Comparison of ENCODE assay signal across 1 cellular context in the genomic region with DNA sequence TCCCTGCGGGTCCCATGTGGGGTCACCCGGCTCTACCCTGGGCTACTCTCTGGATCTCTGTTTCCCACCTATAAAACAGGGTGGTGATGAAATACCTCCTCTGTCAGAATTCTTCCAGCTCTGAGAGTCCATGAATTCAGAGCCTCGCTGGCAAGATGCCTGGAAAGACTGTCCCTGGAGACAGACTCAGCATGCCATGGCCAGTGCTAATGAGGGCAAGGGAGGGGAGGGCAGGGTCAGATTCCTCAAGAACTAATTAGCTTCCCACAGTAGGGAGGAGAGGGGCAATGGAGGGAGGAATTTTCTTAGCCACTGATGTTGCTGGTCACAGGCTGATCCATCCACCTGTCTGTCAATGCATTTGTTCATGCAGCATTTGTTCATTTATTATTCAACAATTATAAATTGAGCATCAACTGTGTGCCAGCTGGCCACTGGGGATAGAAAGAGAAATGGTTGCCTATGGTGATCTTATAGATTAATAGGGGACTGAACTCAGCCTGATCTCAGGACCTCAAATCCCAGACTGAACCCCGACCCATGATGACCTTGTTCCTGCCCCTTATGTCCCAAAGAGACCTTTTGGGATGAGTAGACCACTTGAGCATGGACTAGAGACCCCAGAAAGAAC.
TF ChIP-seq lines count a peak whose summit lies in the region.

No MANE protein-coding gene starts in this region.

TF ChIP-seq in HCT116, 20 proteins besides CTCF, POLR2A, EP300 and RAD21 (continued from another document):
- TF ChIP-seq, protein P1, sequence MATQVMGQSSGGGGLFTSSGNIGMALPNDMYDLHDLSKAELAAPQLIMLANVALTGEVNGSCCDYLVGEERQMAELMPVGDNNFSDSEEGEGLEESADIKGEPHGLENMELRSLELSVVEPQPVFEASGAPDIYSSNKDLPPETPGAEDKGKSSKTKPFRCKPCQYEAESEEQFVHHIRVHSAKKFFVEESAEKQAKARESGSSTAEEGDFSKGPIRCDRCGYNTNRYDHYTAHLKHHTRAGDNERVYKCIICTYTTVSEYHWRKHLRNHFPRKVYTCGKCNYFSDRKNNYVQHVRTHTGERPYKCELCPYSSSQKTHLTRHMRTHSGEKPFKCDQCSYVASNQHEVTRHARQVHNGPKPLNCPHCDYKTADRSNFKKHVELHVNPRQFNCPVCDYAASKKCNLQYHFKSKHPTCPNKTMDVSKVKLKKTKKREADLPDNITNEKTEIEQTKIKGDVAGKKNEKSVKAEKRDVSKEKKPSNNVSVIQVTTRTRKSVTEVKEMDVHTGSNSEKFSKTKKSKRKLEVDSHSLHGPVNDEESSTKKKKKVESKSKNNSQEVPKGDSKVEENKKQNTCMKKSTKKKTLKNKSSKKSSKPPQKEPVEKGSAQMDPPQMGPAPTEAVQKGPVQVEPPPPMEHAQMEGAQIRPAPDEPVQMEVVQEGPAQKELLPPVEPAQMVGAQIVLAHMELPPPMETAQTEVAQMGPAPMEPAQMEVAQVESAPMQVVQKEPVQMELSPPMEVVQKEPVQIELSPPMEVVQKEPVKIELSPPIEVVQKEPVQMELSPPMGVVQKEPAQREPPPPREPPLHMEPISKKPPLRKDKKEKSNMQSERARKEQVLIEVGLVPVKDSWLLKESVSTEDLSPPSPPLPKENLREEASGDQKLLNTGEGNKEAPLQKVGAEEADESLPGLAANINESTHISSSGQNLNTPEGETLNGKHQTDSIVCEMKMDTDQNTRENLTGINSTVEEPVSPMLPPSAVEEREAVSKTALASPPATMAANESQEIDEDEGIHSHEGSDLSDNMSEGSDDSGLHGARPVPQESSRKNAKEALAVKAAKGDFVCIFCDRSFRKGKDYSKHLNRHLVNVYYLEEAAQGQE (IDR thresholded peaks at IDR 0.05; ENCODE audit: low read depth) = no peak
- no peak for TF ChIP-seq SP1 (IDR thresholded peaks at IDR 0.05; ENCODE audit: low read depth)
- no peak for TF ChIP-seq SIN3A (IDR thresholded peaks at IDR 0.05; ENCODE audit: low read depth)
- TF ChIP-seq, protein P2, sequence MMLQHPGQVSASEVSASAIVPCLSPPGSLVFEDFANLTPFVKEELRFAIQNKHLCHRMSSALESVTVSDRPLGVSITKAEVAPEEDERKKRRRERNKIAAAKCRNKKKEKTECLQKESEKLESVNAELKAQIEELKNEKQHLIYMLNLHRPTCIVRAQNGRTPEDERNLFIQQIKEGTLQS (IDR thresholded peaks at IDR 0.05) = no peak
- no peak for TF ChIP-seq EGR1 (IDR thresholded peaks at IDR 0.05; ENCODE audit: low read depth)
- no peak for TF ChIP-seq EZH2phosphoT487 (IDR thresholded peaks at IDR 0.05; ENCODE audit: borderline replicate concordance)
- TF ChIP-seq POLR2AphosphoS5 (IDR thresholded peaks at IDR 0.05; ENCODE audit: low read depth, low read length) = no peak
